ENCODE assay signal across 1 cellular context in the genomic region with DNA sequence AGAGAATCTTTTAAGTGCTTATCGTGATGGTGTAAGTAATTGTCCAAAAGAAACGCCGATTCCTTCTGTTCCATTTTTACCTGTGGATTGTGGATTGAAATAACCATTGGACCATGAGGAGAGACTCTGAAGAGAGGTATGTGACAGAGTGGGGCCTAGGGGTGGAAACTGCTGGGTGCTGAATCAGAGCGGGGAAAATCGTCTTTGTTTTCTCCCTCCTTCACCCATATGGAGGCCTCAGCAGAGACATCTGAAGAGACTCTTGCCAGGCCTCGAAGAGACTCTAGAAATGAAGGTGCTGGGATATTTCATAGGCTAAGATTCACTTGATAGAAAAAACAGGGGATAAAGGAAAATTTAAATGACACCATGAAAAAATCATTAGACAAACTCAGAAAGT.
TF ChIP-seq lines count a peak whose summit lies in the region.

No MANE protein-coding gene starts in this region.

TF ChIP-seq in GM23338, 12 proteins besides CTCF, POLR2A, EP300 and RAD21 (continued from another document):
- TF ChIP-seq, protein P1, sequence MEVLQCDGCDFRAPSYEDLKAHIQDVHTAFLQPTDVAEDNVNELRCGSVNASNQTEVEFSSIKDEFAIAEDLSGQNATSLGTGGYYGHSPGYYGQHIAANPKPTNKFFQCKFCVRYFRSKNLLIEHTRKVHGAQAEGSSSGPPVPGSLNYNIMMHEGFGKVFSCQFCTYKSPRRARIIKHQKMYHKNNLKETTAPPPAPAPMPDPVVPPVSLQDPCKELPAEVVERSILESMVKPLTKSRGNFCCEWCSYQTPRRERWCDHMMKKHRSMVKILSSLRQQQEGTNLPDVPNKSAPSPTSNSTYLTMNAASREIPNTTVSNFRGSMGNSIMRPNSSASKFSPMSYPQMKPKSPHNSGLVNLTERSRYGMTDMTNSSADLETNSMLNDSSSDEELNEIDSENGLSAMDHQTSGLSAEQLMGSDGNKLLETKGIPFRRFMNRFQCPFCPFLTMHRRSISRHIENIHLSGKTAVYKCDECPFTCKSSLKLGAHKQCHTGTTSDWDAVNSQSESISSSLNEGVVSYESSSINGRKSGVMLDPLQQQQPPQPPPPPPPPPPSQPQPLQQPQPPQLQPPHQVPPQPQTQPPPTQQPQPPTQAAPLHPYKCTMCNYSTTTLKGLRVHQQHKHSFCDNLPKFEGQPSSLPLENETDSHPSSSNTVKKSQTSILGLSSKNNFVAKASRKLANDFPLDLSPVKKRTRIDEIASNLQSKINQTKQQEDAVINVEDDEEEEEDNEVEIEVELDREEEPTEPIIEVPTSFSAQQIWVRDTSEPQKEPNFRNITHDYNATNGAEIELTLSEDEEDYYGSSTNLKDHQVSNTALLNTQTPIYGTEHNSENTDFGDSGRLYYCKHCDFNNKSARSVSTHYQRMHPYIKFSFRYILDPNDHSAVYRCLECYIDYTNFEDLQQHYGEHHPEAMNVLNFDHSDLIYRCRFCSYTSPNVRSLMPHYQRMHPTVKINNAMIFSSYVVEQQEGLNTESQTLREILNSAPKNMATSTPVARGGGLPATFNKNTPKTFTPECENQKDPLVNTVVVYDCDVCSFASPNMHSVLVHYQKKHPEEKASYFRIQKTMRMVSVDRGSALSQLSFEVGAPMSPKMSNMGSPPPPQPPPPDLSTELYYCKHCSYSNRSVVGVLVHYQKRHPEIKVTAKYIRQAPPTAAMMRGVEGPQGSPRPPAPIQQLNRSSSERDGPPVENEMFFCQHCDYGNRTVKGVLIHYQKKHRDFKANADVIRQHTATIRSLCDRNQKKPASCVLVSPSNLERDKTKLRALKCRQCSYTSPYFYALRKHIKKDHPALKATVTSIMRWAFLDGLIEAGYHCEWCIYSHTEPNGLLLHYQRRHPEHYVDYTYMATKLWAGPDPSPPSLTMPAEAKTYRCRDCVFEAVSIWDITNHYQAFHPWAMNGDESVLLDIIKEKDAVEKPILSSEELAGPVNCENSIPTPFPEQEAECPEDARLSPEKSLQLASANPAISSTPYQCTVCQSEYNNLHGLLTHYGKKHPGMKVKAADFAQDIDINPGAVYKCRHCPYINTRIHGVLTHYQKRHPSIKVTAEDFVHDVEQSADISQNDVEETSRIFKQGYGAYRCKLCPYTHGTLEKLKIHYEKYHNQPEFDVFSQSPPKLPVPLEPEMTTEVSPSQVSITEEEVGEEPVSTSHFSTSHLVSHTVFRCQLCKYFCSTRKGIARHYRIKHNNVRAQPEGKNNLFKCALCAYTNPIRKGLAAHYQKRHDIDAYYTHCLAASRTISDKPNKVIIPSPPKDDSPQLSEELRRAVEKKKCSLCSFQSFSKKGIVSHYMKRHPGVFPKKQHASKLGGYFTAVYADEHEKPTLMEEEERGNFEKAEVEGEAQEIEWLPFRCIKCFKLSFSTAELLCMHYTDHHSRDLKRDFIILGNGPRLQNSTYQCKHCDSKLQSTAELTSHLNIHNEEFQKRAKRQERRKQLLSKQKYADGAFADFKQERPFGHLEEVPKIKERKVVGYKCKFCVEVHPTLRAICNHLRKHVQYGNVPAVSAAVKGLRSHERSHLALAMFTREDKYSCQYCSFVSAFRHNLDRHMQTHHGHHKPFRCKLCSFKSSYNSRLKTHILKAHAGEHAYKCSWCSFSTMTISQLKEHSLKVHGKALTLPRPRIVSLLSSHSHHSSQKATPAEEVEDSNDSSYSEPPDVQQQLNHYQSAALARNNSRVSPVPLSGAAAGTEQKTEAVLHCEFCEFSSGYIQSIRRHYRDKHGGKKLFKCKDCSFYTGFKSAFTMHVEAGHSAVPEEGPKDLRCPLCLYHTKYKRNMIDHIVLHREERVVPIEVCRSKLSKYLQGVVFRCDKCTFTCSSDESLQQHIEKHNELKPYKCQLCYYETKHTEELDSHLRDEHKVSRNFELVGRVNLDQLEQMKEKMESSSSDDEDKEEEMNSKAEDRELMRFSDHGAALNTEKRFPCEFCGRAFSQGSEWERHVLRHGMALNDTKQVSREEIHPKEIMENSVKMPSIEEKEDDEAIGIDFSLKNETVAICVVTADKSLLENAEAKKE (CRISPR knock-in tag; IDR thresholded peaks at IDR 0.05) = no peak
- TF ChIP-seq EZH2 (IDR thresholded peaks at IDR 0.05; ENCODE audit: low read depth, unreplicated experiment) = no peak
